Comparison of ENCODE assay signal across 14 cellular contexts in genomic region chr14:56514663-56515371, GRCh38.
DNase-seq lines count a peak whose midpoint lies in the region; FAIRE-seq and TF ChIP-seq lines count a peak whose summit lies in the region.
"Had no signal": no experiment of that assay in that cellular context is flagged by ENCODE, and none has a peak within 500 bp of the region (broad histone marks: within the 10 kb centered on the region; RNA-seq: fewer than 3 reads in every experiment).

No MANE protein-coding gene starts in this region.

- H3K4me3 Mint-ChIP-seq in MCF 10A (ENCODE audit: unreplicated experiment), result no peak overlapping the region
- H3K4me3 Mint-ChIP-seq: brain had no signal

- H3K9me3 ChIP-seq in breast epithelium, result no peaks in the 10 kb centered on the region
- no peaks in the 10 kb centered on the region for H3K9me3 ChIP-seq in prostate gland
- H3K9me3 ChIP-seq: BLaER1, neutrophil had no signal

- H3K4me1 Mint-ChIP-seq in MCF 10A (ENCODE audit: insufficient read depth, unreplicated experiment), result no peaks in the 10 kb centered on the region

- no peaks in the 10 kb centered on the region for H3K36me3 ChIP-seq in breast epithelium
- no peaks in the 10 kb centered on the region for H3K36me3 ChIP-seq in prostate gland
- H3K36me3 ChIP-seq: BLaER1, neutrophil had no signal

- no peaks in the 10 kb centered on the region for H3K36me3 Mint-ChIP-seq in MCF 10A (ENCODE audit: insufficient read depth, unreplicated experiment)
- H3K36me3 Mint-ChIP-seq: brain had no signal

- POLR2A ChIA-PET in MCF 10A (lab: Yijun Ruan, JAX), result no interaction called here

- TF ChIP-seq CTCF in MCF 10A (IDR thresholded peaks at IDR 0.05; ENCODE audit: unreplicated experiment) (no peak), breast epithelium (IDR thresholded peaks at IDR 0.05) (no peak), fibroblast of pulmonary artery (IDR thresholded peaks at IDR 0.05; ENCODE audit: low read length, missing control alignments) (no peak), prostate gland (IDR thresholded peaks at IDR 0.05) (no peak)

- H3K27me3 Mint-ChIP-seq in MCF 10A (ENCODE audit: insufficient read depth, unreplicated experiment), result peaks cover 37% of the 10 kb centered on the region

- no peaks in the 10 kb centered on the region for H3K4me1 ChIP-seq in breast epithelium
- H3K4me1 ChIP-seq in prostate gland (replicated peaks), result no peaks in the 10 kb centered on the region
- H3K4me1 ChIP-seq: BLaER1 had no signal

- no peak overlapping the region for H3K27ac Mint-ChIP-seq in MCF 10A (ENCODE audit: low read depth, unreplicated experiment)

- no peak overlapping the region for H3K27ac ChIP-seq in breast epithelium
- no peak overlapping the region for H3K27ac ChIP-seq in prostate gland
- H3K27ac ChIP-seq: BLaER1, neutrophil, PC-9 had no signal

- 77% methylated on average over 14 of the region's 14 CpGs for WGBS in prostate gland

- H3K27me3 ChIP-seq in breast epithelium (no peaks in the 10 kb centered on the region), prostate gland (replicated peaks; ENCODE audit: insufficient read depth) (no peaks in the 10 kb centered on the region)
- H3K27me3 ChIP-seq: BLaER1 had no signal

- peak; percentile 42 for FAIRE-seq in urothelium cell line (lab: Jason Lieb, UNC)

- intact Hi-C loops in MCF 10A (cut with micrococcal nuclease) (no loop called here), breast epithelium (cut with DNase I; ENCODE audit: low total_unique reads) (no loop called here), prostate gland (cut with DNase I) (no loop called here)

- H3K9me3 Mint-ChIP-seq in MCF 10A (ENCODE audit: unreplicated experiment), result no peaks in the 10 kb centered on the region
- H3K9me3 Mint-ChIP-seq: brain had no signal

- DNase-seq in MCF 10A (ENCODE audit: unreplicated experiment) (peak; percentile 3), breast epithelium (ENCODE audit: low spot score in 2 of 2) (no peak), RKO (ENCODE audit: low spot score) (peak; percentile 19), fibroblast of pulmonary artery (ENCODE audit: low read depth) (peak; percentile 54), urothelium cell line (ENCODE audit: low spot score) (peak; percentile 53), prostate gland (ENCODE audit: low spot score) (no peak), hippocampal formation (lab: John Stamatoyannopoulos, UW) (no peak)
- no peak for DNase-seq in stimulated activated naive CD4-positive, alpha-beta T cell (lab: John Stamatoyannopoulos, UW)
- DNase-seq: hypothalamus, PC-9 had no signal

- CTCF ChIA-PET in MCF 10A (lab: Yijun Ruan, JAX), result interaction anchor here (1.1 to 2.0 kb wide), 3 partner anchors 9 to 42 kb away, joined by 3 to 9 read pairs (median 4); no protein-coding TSS in a partner anchor

- BruUV-seq in MCF 10A (replicated peaks; lab: Mats Ljungman, UMichigan), result no TSS peak

- H3K4me3 ChIP-seq in breast epithelium, result no peak overlapping the region
- H3K4me3 ChIP-seq in fibroblast of pulmonary artery (replicated peaks; ENCODE audit: low read depth, low read length), result no peak overlapping the region
- no peak overlapping the region for H3K4me3 ChIP-seq in prostate gland
- H3K4me3 ChIP-seq: BLaER1, lung, PC-9 had no signal

- TF ChIP-seq POLR2A in breast epithelium (IDR thresholded peaks at IDR 0.05) (no peak), prostate gland (IDR thresholded peaks at IDR 0.05) (no peak)

Comparison
In these comparisons a context has a peak if more than half of its experiments do, and no peak if none do; other contexts are left out.
1. DNase-seq: peak in MCF 10A (single experiment), RKO (single experiment), fibroblast of pulmonary artery (single experiment) and urothelium cell line (single experiment); none in breast epithelium (0 of 2), prostate gland (single experiment), hippocampal formation (0 of 2) and stimulated activated naive CD4-positive, alpha-beta T cell (0 of 6).